In the genomic region with DNA sequence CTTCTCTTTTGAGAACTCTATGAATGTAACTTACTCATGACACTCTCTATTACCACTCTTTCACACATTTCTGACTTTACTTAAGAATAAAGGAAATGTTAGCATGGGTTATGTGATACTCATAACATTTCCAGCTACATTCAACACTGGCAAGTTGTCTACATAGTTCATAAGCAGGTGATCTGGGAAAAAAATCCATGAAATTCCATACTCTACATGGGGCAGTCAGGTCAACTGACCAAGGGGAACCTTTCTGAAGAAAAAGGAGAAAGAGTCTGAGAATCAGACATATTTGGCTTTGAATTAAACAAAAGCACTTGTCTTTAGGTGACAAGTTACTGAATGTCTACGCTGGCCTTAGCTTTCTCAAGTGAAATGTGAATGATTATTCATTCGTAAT, we compare ENCODE assay signal across 35 cellular contexts.
"Had no signal": no experiment of that assay in that cellular context is flagged by ENCODE, and none has a peak within 500 bp of the region (broad histone marks: within the 10 kb centered on the region; RNA-seq: fewer than 3 reads in every experiment).

No MANE protein-coding gene starts in this region.

- H3K27me3 ChIP-seq: MG63 had no signal

- H3K9me3 ChIP-seq: MG63 had no signal

- DNase-seq: Karpas-422, Kasumi-1, MG63, MM.1S, MV-4-11, NCI-H1048, NCI-H1092, NCI-H1092 treated with DMSO at 0.1 percent for 48 hours, NCI-H1105, NCI-H1105 treated with DMSO at 0.1 percent for 48 hours, NCI-H1417, NCI-H1417 treated with DMSO at 0.1 percent for 48 hours, NCI-H1436, NCI-H1436 treated with DMSO at 0.1 percent for 48 hours, NCI-H146, NCI-H1694, NCI-H1694 treated with DMSO at 0.1 percent for 48 hours, NCI-H187, NCI-H187 treated with DMSO at 0.1 percent for 48 hours, NCI-H1930, NCI-H2029, NCI-H2029 treated with DMSO at 0.1 percent for 48 hours, NCI-H2081, NCI-H2081 treated with DMSO at 0.1 percent for 48 hours, NCI-H2107, NCI-H2171, NCI-H2171 treated with DMSO at 0.1 percent for 48 hours, NCI-H2227 treated with DMSO at 0.1 percent for 48 hours, NCI-H226, NCI-H345, NCI-H446, NCI-H446 treated with DMSO at 0.1 percent for 48 hours, NCI-H510A, NCI-H510A treated with DMSO at 0.1 percent for 48 hours had no signal

- H3K9ac ChIP-seq: KMS-11 had no signal

- H3K4me3 ChIP-seq: MG63 had no signal

- H3K27ac ChIP-seq: KMS-11 had no signal

- H3K4me2 ChIP-seq: KMS-11 had no signal

- H3K36me3 ChIP-seq: MG63 had no signal
